In genomic region chr13:99083976-99084375, GRCh38 we compare ENCODE assay signal across 17 cellular contexts.
DNase-seq lines count a peak whose midpoint lies in the region; ATAC-seq, FAIRE-seq and TF ChIP-seq lines count a peak whose summit lies in the region.
"Had no signal": no experiment of that assay in that cellular context is flagged by ENCODE, and none has a peak within 500 bp of the region (broad histone marks: within the 10 kb centered on the region; RNA-seq: fewer than 3 reads in every experiment).

No MANE protein-coding gene starts in this region.

- WGBS in A549 (ENCODE audit: missing lambda C conversion rate) = 94% methylated on average over 2 of the region's 2 CpGs

- no peak for TF ChIP-seq POLR2A in A549 (IDR thresholded peaks at IDR 0.05; ENCODE audit: low read length)

- H3K36me3 ChIP-seq in CD8-positive, alpha-beta memory T cell (ENCODE audit: insufficient read depth, low read length) = no peaks in the 10 kb centered on the region

- H3K4me1 Mint-ChIP-seq in CD8-positive, alpha-beta memory T cell = peaks cover 44 to 67% (median 59%) of the 10 kb centered on the region in 3 donors
- H3K4me1 Mint-ChIP-seq in T-helper 2 cell treated with Interferon-gamma antibody and Interleukin-4, amounts not matched to agents 5 μg/mL and 100 μg/mL, for 36 hours (ENCODE audit: low read depth) = peaks cover 42% of the 10 kb centered on the region

- ATAC-seq in A549 (no peak), HG02970 (IDR thresholded peaks at IDR 0.05; ENCODE audit: low FRiP score, unreplicated experiment) (no peak)
- ATAC-seq: GM12878 had no signal

- no peak for TF ChIP-seq EP300 in A549 (IDR thresholded peaks at IDR 0.05)

- TF ChIP-seq CTCF in A549 (IDR thresholded peaks at IDR 0.05) = no peak

- CTCF ChIA-PET in A549 (lab: Yijun Ruan, JAX) = no interaction called here
- CTCF ChIA-PET in CD8-positive, alpha-beta memory T cell (lab: Charles Lee) = interaction anchor here (0.7 to 0.9 kb wide), 2 partner anchors 19 to 92 kb away, joined by 3 read pairs; no protein-coding TSS in a partner anchor

- H3K4me3 ChIP-seq in A549 = no peak overlapping the region
- H3K4me3 ChIP-seq in CD8-positive, alpha-beta memory T cell (ENCODE audit: low read length) = no peak overlapping the region
- H3K4me3 ChIP-seq: GM12878 had no signal

- H3K9me3 Mint-ChIP-seq in CD8-positive, alpha-beta memory T cell = no peaks in the 10 kb centered on the region
- H3K9me3 Mint-ChIP-seq in T-helper 2 cell treated with Interferon-gamma antibody and Interleukin-4, amounts not matched to agents 5 μg/mL and 100 μg/mL, for 36 hours = no peaks in the 10 kb centered on the region

- no peak for TF ChIP-seq RAD21 in A549 (conservative IDR thresholded peaks at IDR 0.05 in 1 of 2, IDR thresholded peaks at IDR 0.05 in 1 of 2)

- 0 out of 6 replicates have a peak overlapping the region, but pooled peaks of 1 of the 2 experiments have one; percentile 26 for H3K27ac ChIP-seq in A549
- H3K27ac ChIP-seq in CD8-positive, alpha-beta memory T cell (ENCODE audit: low read depth, low read length) = no peak overlapping the region

- peaks cover 15% of the 10 kb centered on the region; the same call in 1 of the 3 replicates for H3K4me1 ChIP-seq in A549
- H3K4me1 ChIP-seq in CD8-positive, alpha-beta memory T cell (ENCODE audit: insufficient read depth, low read length) = peaks cover 30% of the 10 kb centered on the region

- DNase-seq in A549 (ENCODE audit: low read depth in 1 of 2, low spot score in 1 of 2) (no peak), germinal center (ENCODE audit: low spot score) (peak; percentile 51), NCI-H1417 (lab: John Stamatoyannopoulos, UW) (no peak), NCI-H446 (lab: John Stamatoyannopoulos, UW) (no peak), HPDE6-E6E7 (ENCODE audit: extremely low spot score) (no peak)
- peak in 1 of 5 donors; percentile 27 for DNase-seq in CD8-positive, alpha-beta memory T cell
- DNase-seq in T-helper 2 cell treated with Interferon-gamma antibody and Interleukin-4, amounts not matched to agents 5 μg/mL and 100 μg/mL, for 36 hours (ENCODE audit: low spot score) = no peak
- DNase-seq: activated naive CD4-positive, alpha-beta T cell; dermis blood vessel endothelial cell; KBM-7; kidney glomerular epithelial cell; NCI-H2227 treated with DMSO at 0.1 percent for 48 hours; occipital lobe; stimulated activated naive CD4-positive, alpha-beta T cell treated with Interleukin-2 at 50 U/mL for 16 hours had no signal

- H3K36me3 Mint-ChIP-seq in CD8-positive, alpha-beta memory T cell = peaks cover 0 to 10% (median 1%) of the 10 kb centered on the region in 3 donors
- H3K36me3 Mint-ChIP-seq in T-helper 2 cell treated with Interferon-gamma antibody and Interleukin-4, amounts not matched to agents 5 μg/mL and 100 μg/mL, for 36 hours (ENCODE audit: low read depth) = peaks cover 25% of the 10 kb centered on the region

- H3K4me2 ChIP-seq in A549 = peak overlapping the region; percentile 91; the same call in 2 of the 3 replicates

- peak overlapping the region; percentile 85 to 95 (median 90) for H3K4me3 Mint-ChIP-seq in CD8-positive, alpha-beta memory T cell
- peak overlapping the region; percentile 85 for H3K4me3 Mint-ChIP-seq in T-helper 2 cell treated with Interferon-gamma antibody and Interleukin-4, amounts not matched to agents 5 μg/mL and 100 μg/mL, for 36 hours

- POLR2A ChIA-PET in A549 (lab: Yijun Ruan, JAX) = no interaction called here
- POLR2A ChIA-PET in CD8-positive, alpha-beta memory T cell (lab: Charles Lee) = no interaction called here

- peaks cover 0 to 3% of the 10 kb centered on the region in 2 donors for H3K27me3 Mint-ChIP-seq in CD8-positive, alpha-beta memory T cell
- H3K27me3 Mint-ChIP-seq in T-helper 2 cell treated with Interferon-gamma antibody and Interleukin-4, amounts not matched to agents 5 μg/mL and 100 μg/mL, for 36 hours (ENCODE audit: low read depth) = no peaks in the 10 kb centered on the region

- H3K27ac Mint-ChIP-seq in CD8-positive, alpha-beta memory T cell = peak overlapping the region; percentile 86 to 98 (median 92)
- peak overlapping the region; percentile 58 for H3K27ac Mint-ChIP-seq in T-helper 2 cell treated with Interferon-gamma antibody and Interleukin-4, amounts not matched to agents 5 μg/mL and 100 μg/mL, for 36 hours

- no peaks in the 10 kb centered on the region for H3K9me3 ChIP-seq in A549
- H3K9me3 ChIP-seq in CD8-positive, alpha-beta memory T cell (ENCODE audit: low read length) = no peaks in the 10 kb centered on the region

- FAIRE-seq in A549 (lab: Jason Lieb, UNC) = no peak
- FAIRE-seq: frontal cortex, GM12878 had no signal

- no peaks in the 10 kb centered on the region for H3K27me3 ChIP-seq in CD8-positive, alpha-beta memory T cell (ENCODE audit: insufficient read depth, low read length, poor library complexity, severe bottlenecking)

TF ChIP-seq in A549, 52 proteins besides CTCF, POLR2A, EP300 and RAD21:
- TF ChIP-seq MAFK (IDR thresholded peaks at IDR 0.05; ENCODE audit: partially characterized antibody) = no peak
- no peak for TF ChIP-seq FOSB (CRISPR knock-in tag; IDR thresholded peaks at IDR 0.05)
- TF ChIP-seq E2F6 (IDR thresholded peaks at IDR 0.05; ENCODE audit: borderline replicate concordance, low read depth) = no peak
- no peak for TF ChIP-seq SMC3 (IDR thresholded peaks at IDR 0.05)
- no peak for TF ChIP-seq CHD2 (IDR thresholded peaks at IDR 0.05; ENCODE audit: low read length, partially characterized antibody)
- no peak for TF ChIP-seq ZNF302 (CRISPR knock-in tag; IDR thresholded peaks at IDR 0.05)
- no peak for TF ChIP-seq BHLHE40 (IDR thresholded peaks at IDR 0.05; ENCODE audit: low read depth, low read length)
- no peak for TF ChIP-seq POLR2AphosphoS2 (conservative IDR thresholded peaks at IDR 0.05; ENCODE audit: low read length)
- no peak for TF ChIP-seq ZC3H11A (IDR thresholded peaks at IDR 0.05)
- no peak for TF ChIP-seq ZSCAN20 (CRISPR knock-in tag; IDR thresholded peaks at IDR 0.05)
- no peak for TF ChIP-seq HES2 (IDR thresholded peaks at IDR 0.05)
- no peak for TF ChIP-seq JUN (IDR thresholded peaks at IDR 0.05)
- TF ChIP-seq CHD4 (IDR thresholded peaks at IDR 0.05; ENCODE audit: borderline replicate concordance) = no peak
- TF ChIP-seq MYC (IDR thresholded peaks at IDR 0.05; ENCODE audit: borderline replicate concordance, low read length) = no peak
- TF ChIP-seq TFCP2L1 (CRISPR knock-in tag; IDR thresholded peaks at IDR 0.05) = no peak
- TF ChIP-seq JUNB (IDR thresholded peaks at IDR 0.05) = no peak
- no peak for TF ChIP-seq HOXB13 (CRISPR knock-in tag; IDR thresholded peaks at IDR 0.05; ENCODE audit: low read depth)
- no peak for TF ChIP-seq PHF8 (IDR thresholded peaks at IDR 0.05; ENCODE audit: borderline replicate concordance, low read depth)
- no peak for TF ChIP-seq HMGXB4 (CRISPR knock-in tag; IDR thresholded peaks at IDR 0.05; ENCODE audit: borderline replicate concordance)
TF ChIP-seq in A549: peak in this region for 0.
